1 cellular context compared by ENCODE assay signal in the genomic region with DNA sequence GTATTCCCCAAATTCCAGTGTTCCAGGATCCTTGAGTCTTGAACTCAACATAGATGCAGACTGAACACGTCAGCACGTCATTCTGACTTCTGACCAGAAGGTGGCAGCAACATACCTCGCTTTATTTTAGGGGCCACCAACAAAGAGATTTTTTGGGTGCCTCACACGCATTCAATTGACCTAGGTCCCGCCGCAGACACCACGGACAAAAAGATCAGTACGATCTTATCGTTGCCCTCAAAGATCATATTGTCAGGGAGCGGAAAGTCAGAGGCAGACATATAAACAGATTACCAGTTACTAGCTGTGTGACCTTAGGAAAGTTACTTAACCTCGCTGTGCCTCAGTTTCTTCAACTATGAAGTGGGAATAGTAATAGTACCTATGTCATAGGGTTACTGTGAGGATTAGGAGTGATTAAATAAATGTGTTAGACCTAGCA.
TF ChIP-seq lines count a peak whose summit lies in the region.

No MANE protein-coding gene starts in this region.

TF ChIP-seq in HEK293, 187 proteins besides CTCF, POLR2A, EP300 and RAD21 (continued from another document):
- TF ChIP-seq, protein P1, sequence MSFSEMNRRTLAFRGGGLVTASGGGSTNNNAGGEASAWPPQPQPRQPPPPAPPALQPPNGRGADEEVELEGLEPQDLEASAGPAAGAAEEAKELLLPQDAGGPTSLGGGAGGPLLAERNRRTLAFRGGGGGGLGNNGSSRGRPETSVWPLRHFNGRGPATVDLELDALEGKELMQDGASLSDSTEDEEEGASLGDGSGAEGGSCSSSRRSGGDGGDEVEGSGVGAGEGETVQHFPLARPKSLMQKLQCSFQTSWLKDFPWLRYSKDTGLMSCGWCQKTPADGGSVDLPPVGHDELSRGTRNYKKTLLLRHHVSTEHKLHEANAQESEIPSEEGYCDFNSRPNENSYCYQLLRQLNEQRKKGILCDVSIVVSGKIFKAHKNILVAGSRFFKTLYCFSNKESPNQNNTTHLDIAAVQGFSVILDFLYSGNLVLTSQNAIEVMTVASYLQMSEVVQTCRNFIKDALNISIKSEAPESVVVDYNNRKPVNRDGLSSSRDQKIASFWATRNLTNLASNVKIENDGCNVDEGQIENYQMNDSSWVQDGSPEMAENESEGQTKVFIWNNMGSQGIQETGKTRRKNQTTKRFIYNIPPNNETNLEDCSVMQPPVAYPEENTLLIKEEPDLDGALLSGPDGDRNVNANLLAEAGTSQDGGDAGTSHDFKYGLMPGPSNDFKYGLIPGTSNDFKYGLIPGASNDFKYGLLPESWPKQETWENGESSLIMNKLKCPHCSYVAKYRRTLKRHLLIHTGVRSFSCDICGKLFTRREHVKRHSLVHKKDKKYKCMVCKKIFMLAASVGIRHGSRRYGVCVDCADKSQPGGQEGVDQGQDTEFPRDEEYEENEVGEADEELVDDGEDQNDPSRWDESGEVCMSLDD (tag by site-specific recombination; IDR thresholded peaks at IDR 0.05), result peak; percentile 71
- TF ChIP-seq IKZF3 (tag by site-specific recombination; IDR thresholded peaks at IDR 0.05) (0 out of 2 replicates have a peak, but pooled peaks have one; percentile 2), ZNF354C (tag by site-specific recombination; IDR thresholded peaks at IDR 0.05; ENCODE audit: borderline replicate concordance, low read depth) (no peak), GLI2 (tag by site-specific recombination; IDR thresholded peaks at IDR 0.05; ENCODE audit: borderline replicate concordance, low read depth) (no peak), PRDM10 (tag by site-specific recombination; IDR thresholded peaks at IDR 0.05) (no peak), ZBTB17 (tag by site-specific recombination; IDR thresholded peaks at IDR 0.05) (peak; percentile 54), ZNF664 (tag by site-specific recombination; IDR thresholded peaks at IDR 0.05) (peak; percentile 22; the same call in 1 of the 2 replicates), ZXDB (tag by site-specific recombination; IDR thresholded peaks at IDR 0.05) (peak; percentile 25; the same call in 1 of the 2 replicates), RBAK (tag by site-specific recombination; IDR thresholded peaks at IDR 0.05) (no peak), ZNF2 (tag by site-specific recombination; IDR thresholded peaks at IDR 0.05) (peak; percentile 76; the same call in 1 of the 2 replicates), ZNF391 (tag by site-specific recombination; IDR thresholded peaks at IDR 0.05; ENCODE audit: borderline replicate concordance, low read depth) (0 out of 2 replicates have a peak, but pooled peaks have one; percentile 8), ZBTB48 (tag by site-specific recombination; IDR thresholded peaks at IDR 0.05) (peak; percentile 98)
- TF ChIP-seq, protein P2, sequence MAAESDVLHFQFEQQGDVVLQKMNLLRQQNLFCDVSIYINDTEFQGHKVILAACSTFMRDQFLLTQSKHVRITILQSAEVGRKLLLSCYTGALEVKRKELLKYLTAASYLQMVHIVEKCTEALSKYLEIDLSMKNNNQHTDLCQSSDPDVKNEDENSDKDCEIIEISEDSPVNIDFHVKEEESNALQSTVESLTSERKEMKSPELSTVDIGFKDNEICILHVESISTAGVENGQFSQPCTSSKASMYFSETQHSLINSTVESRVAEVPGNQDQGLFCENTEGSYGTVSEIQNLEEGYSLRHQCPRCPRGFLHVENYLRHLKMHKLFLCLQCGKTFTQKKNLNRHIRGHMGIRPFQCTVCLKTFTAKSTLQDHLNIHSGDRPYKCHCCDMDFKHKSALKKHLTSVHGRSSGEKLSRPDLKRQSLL (tag by site-specific recombination; IDR thresholded peaks at IDR 0.05), result peak; percentile 12; the same call in 1 of the 2 replicates
